9 cellular contexts compared by ENCODE assay signal in genomic region chr6:37303891-37304503, GRCh38. TPM values are rescaled to one million over a fixed set of nuclear protein-coding genes. Genes with fewer than 3 reads are reported as not detected.
DNase-seq lines count a peak whose midpoint lies in the region; FAIRE-seq and TF ChIP-seq lines count a peak whose summit lies in the region.
"Had no signal": no experiment of that assay in that cellular context is flagged by ENCODE, and none has a peak within 500 bp of the region (broad histone marks: within the 10 kb centered on the region; RNA-seq: fewer than 3 reads in every experiment).

No MANE protein-coding gene starts in this region.

- DNase-seq in A172 (ENCODE audit: low spot score) = peak; percentile 29
- peak; percentile 58 for DNase-seq in GM03348 (ENCODE audit: low spot score)
- peak; percentile 23 for DNase-seq in NCI-H460 (ENCODE audit: extremely low read depth, low read depth)
- peak; percentile 70 for DNase-seq in choroid plexus epithelial cell (ENCODE audit: low read depth)
- DNase-seq in middle frontal gyrus (ENCODE audit: extremely low spot score, low spot score) = peak; percentile 36
- no peak for DNase-seq in KBM-7
- DNase-seq in RCC 7860 (ENCODE audit: low spot score) = no peak
- no peak for DNase-seq in mesothelial cell of epicardium (ENCODE audit: low spot score in 2 of 2, unreplicated experiment in 2 of 2)

- no peaks in the 10 kb centered on the region for H3K9me3 Mint-ChIP-seq in mesothelial cell of epicardium

- no peaks in the 10 kb centered on the region for H3K27me3 Mint-ChIP-seq in mesothelial cell of epicardium (ENCODE audit: low read depth)

- H3K4me1 Mint-ChIP-seq in mesothelial cell of epicardium = peaks cover 16% of the 10 kb centered on the region

- FAIRE-seq in RCC 7860 (lab: Jason Lieb, UNC) = no peak
- FAIRE-seq: frontal cortex had no signal

- peaks cover 9% of the 10 kb centered on the region for H3K36me3 Mint-ChIP-seq in mesothelial cell of epicardium

- H3K27ac Mint-ChIP-seq in mesothelial cell of epicardium = no peak overlapping the region

- H3K4me3 ChIP-seq in choroid plexus epithelial cell (ENCODE audit: low read depth, low read length) = no peak overlapping the region

- in situ Hi-C loops in KBM-7 (cut with MboI; ENCODE audit: low pct_unique_long_range_greater_than_20kb, low sequenced_read_pairs) = no loop called here

- no peak overlapping the region for H3K4me3 Mint-ChIP-seq in mesothelial cell of epicardium

- TF ChIP-seq CTCF in choroid plexus epithelial cell (conservative IDR thresholded peaks at IDR 0.05; ENCODE audit: low read depth, low read length) (peak; percentile 80), mesothelial cell of epicardium (IDR thresholded peaks at IDR 0.05; ENCODE audit: unreplicated experiment) (no peak)

RNA-seq across cellular contexts. Expression of gene TMEM217, which starts 46.1 kb away (rescaled TPM):
- 0.12 and 3.2 TPM in 2 replicates for total RNA-seq in A172 (2014; rRNA removed; shearing (Covaris generic))
- 0.10 TPM in 1 of 2 replicates, not detected in the other for total RNA-seq in NCI-H460 (2014; rRNA removed; shearing (Covaris generic))
- not detected in 2 replicates for polyA plus RNA-seq in NCI-H460 (2014; cell fraction: nucleus; rRNA removed)
- total RNA-seq in mesothelial cell of epicardium = 1.5 to 2.7 TPM (median 2.0 TPM) in 3 replicates

RNA-seq across cellular contexts. Expression of gene TBC1D22B, which starts 46.4 kb away (rescaled TPM):
- total RNA-seq in A172 (2014; rRNA removed; shearing (Covaris generic)) = 3.4 and 4.2 TPM in 2 replicates
- total RNA-seq in NCI-H460 (2014; rRNA removed; shearing (Covaris generic)) = 7.2 and 8.6 TPM in 2 replicates
- polyA plus RNA-seq in NCI-H460 (2014; cell fraction: nucleus; rRNA removed) = 4.7 and 4.9 TPM in 2 replicates
- total RNA-seq in mesothelial cell of epicardium = 14.8 to 15.2 TPM (median 15.1 TPM) in 3 replicates

RNA-seq across cellular contexts. Expression of gene RNF8, which starts 49.8 kb away (rescaled TPM):
- 35.7 and 40.2 TPM in 2 replicates for total RNA-seq in A172 (2014; rRNA removed; shearing (Covaris generic))
- total RNA-seq in NCI-H460 (2014; rRNA removed; shearing (Covaris generic)) = 16.5 and 17.6 TPM in 2 replicates
- polyA plus RNA-seq in NCI-H460 (2014; cell fraction: nucleus; rRNA removed) = 16.0 and 17.3 TPM in 2 replicates
- 22.6 to 27.0 TPM (median 25.2 TPM) in 3 replicates for total RNA-seq in mesothelial cell of epicardium

Comparison
In these comparisons a context has a peak if more than half of its experiments do, and no peak if none do; other contexts are left out.
1. DNase-seq: peak in A172 (single experiment), GM03348 (single experiment), NCI-H460 (single experiment), choroid plexus epithelial cell (single experiment) and middle frontal gyrus (single experiment); none in KBM-7 (single experiment), RCC 7860 (single experiment) and mesothelial cell of epicardium (0 of 2).